In the genomic region with DNA sequence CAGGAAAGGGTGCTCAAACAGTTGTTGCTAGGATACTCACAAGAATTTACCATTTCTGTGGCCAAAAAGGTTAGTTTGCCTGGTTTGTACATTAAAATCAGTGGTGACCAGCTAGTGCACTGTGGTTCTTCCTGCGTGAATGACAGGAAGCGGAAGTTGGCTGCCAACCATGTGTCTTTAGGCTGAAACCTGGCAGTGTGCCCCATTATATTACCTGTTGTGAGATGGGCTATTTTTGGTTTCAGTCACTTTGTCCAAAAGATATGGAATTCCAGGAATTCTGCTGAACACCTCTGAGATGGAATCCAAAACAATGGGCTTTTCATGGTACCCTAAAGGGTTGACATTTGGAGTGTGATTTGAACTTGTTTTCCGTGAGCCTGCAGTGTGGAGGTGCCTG, we compare ENCODE assay signal across 31 cellular contexts. TPM values are rescaled to one million over a fixed set of nuclear protein-coding genes. Genes with fewer than 3 reads are reported as not detected.
DNase-seq lines count a peak whose midpoint lies in the region; ATAC-seq, FAIRE-seq and TF ChIP-seq lines count a peak whose summit lies in the region.
"Had no signal": no experiment of that assay in that cellular context is flagged by ENCODE, and none has a peak within 500 bp of the region (broad histone marks: within the 10 kb centered on the region; RNA-seq: fewer than 3 reads in every experiment).

No MANE protein-coding gene starts in this region.

- H3K4me3 ChIP-seq in mammary epithelial cell (replicated peaks in 1 of 3; ENCODE audit: insufficient read depth in 1 of 3, low read depth in 2 of 3, low read length in 3 of 3) = no peak overlapping the region
- no peak overlapping the region for H3K4me3 ChIP-seq in pancreas
- no peak overlapping the region for H3K4me3 ChIP-seq in right atrium auricular region
- H3K4me3 ChIP-seq: BLaER1, gastroesophageal sphincter, left lung, prostate gland, sigmoid colon, stomach had no signal

- H3K4me1 ChIP-seq in mammary epithelial cell (ENCODE audit: insufficient read depth, low read length) (peaks cover 4% of the 10 kb centered on the region), pancreas (peaks cover 53 to 65% (median 60%) of the 10 kb centered on the region in 3 donors), right atrium auricular region (no peaks in the 10 kb centered on the region)
- H3K4me1 ChIP-seq: gastroesophageal sphincter, left lung, prostate gland, sigmoid colon had no signal

- POLR2A ChIA-PET in activated CD8-positive, alpha-beta T cell treated with anti-CD3 and anti-CD28 coated beads for 36 hours (lab: Charles Lee) = no interaction called here

- CTCF ChIA-PET in mammary epithelial cell (lab: Charles Lee; ENCODE audit: low non-redundant PET) = no interaction called here
- CTCF ChIA-PET in activated CD8-positive, alpha-beta T cell treated with anti-CD3 and anti-CD28 coated beads for 36 hours (lab: Charles Lee) = no interaction called here

- no peak overlapping the region for H3K27ac ChIP-seq in mammary epithelial cell (ENCODE audit: insufficient read depth, low read depth, low read length)
- peak overlapping the region; percentile 25 to 65 (median 55) for H3K27ac ChIP-seq in pancreas
- H3K27ac ChIP-seq in right atrium auricular region = no peak overlapping the region
- H3K27ac ChIP-seq: BLaER1, gastroesophageal sphincter, left lung, neutrophil, prostate gland, sigmoid colon, stomach, VCaP had no signal

- in situ Hi-C loops in mammary epithelial cell (cut with MboI; ENCODE audit: low sequenced_read_pairs in 2 of 2) = no loop called here

- H3K9ac ChIP-seq in mammary epithelial cell (ENCODE audit: insufficient read depth, low read length) = no peak overlapping the region
- H3K9ac ChIP-seq: BLaER1 had no signal

- no TSS peak for BruUV-seq in mammary epithelial cell (replicated peaks; lab: Mats Ljungman, UMichigan)

- no peaks in the 10 kb centered on the region for H3K27me3 ChIP-seq in mammary epithelial cell (ENCODE audit: insufficient read depth, low read length)
- H3K27me3 ChIP-seq in pancreas = no peaks in the 10 kb centered on the region
- no peaks in the 10 kb centered on the region for H3K27me3 ChIP-seq in right atrium auricular region
- H3K27me3 ChIP-seq: BLaER1, neutrophil had no signal

- no peak for DNase-seq in GM12892 (ENCODE audit: insufficient read length)
- peak; percentile 15 for DNase-seq in M059J (ENCODE audit: low read depth)
- DNase-seq in mammary epithelial cell = peak; percentile 3
- peak in 3 of 6 donors; percentile 49 to 67 (median 60) for DNase-seq in pancreas
- DNase-seq in NCI-H345 (lab: John Stamatoyannopoulos, UW) = no peak
- no peak for DNase-seq in activated CD8-positive, alpha-beta T cell treated with anti-CD3 and anti-CD28 coated beads for 36 hours
- DNase-seq in right atrium auricular region (ENCODE audit: low spot score) = no peak
- DNase-seq: activated CD4-positive, alpha-beta T cell treated with anti-CD3 and anti-CD28 coated beads for 4 hours; activated CD8-positive, alpha-beta memory T cell treated with anti-CD3 and anti-CD28 coated beads for 24 hours; activated T-cell treated with anti-CD3 and anti-CD28 coated beads for 4 hours; amniotic stem cell; hypothalamus; left lung; naive B cell; NCI-H1105; NCI-H187; NCI-H526; SHP77; sigmoid colon; stimulated activated CD4-positive, alpha-beta T cell treated with anti-CD3 and anti-CD28 coated beads, Interleukin-4, amount 100 ng/mL, for 1 hour; stomach; T-helper 9 cell had no signal

- TF ChIP-seq CTCF in mammary epithelial cell (conservative IDR thresholded peaks at IDR 0.05 in 1 of 2, IDR thresholded peaks at IDR 0.05 in 1 of 2; ENCODE audit: extremely low read depth in 1 of 2, insufficient read depth in 1 of 2, low read depth in 1 of 2, low read length in 2 of 2) = no peak
- no peak for TF ChIP-seq CTCF in pancreas (IDR thresholded peaks at IDR 0.05)
- no peak for TF ChIP-seq CTCF in activated CD8-positive, alpha-beta T cell treated with anti-CD3 and anti-CD28 coated beads for 36 hours (IDR thresholded peaks at IDR 0.05)
- no peak for TF ChIP-seq CTCF in right atrium auricular region (IDR thresholded peaks at IDR 0.05)

- 26% methylated on average over 3 of the region's 3 CpGs for WGBS in mammary epithelial cell (ENCODE audit: low coverage, missing lambda C conversion rate)
- WGBS in pancreas, 2 donors = 20 to 26% methylated on average over 3 of the region's 3 CpGs

- no peaks in the 10 kb centered on the region for H4K20me1 ChIP-seq in mammary epithelial cell (ENCODE audit: insufficient read depth, low read length)
- H4K20me1 ChIP-seq: BLaER1 had no signal

- no peak overlapping the region for H3K4me2 ChIP-seq in mammary epithelial cell (ENCODE audit: insufficient read depth, low read depth, low read length)
- H3K4me2 ChIP-seq: BLaER1 had no signal

- intact Hi-C loops in mammary epithelial cell (cut with micrococcal nuclease) = no loop called here
- intact Hi-C loops in pancreas (cut with DNase I) = no loop called here
- intact Hi-C loops in activated CD8-positive, alpha-beta T cell treated with anti-CD3 and anti-CD28 coated beads for 36 hours (cut with micrococcal nuclease) = no loop called here

- no peak overlapping the region for H3K27ac Mint-ChIP-seq in activated CD8-positive, alpha-beta T cell treated with anti-CD3 and anti-CD28 coated beads for 36 hours
- H3K27ac Mint-ChIP-seq: activated naive CD4-positive, alpha-beta T cell treated with anti-CD3 and anti-CD28 coated beads, Interleukin-2, amount 50 U/mL, for 24 hours; activated T-helper 2 cell treated with anti-CD3 and anti-CD28 coated beads, Interferon-gamma antibody, Interleukin-2, Interleukin-4, amounts not matched to agents 10 μg/mL and 5 μg/mL and 100 μg/mL, durations not matched to agents 14 hours and 24 hours and 36 hours; naive B cell had no signal

- peaks cover 1% of the 10 kb centered on the region for H3K36me3 Mint-ChIP-seq in activated CD8-positive, alpha-beta T cell treated with anti-CD3 and anti-CD28 coated beads for 36 hours (ENCODE audit: low read depth)
- H3K36me3 Mint-ChIP-seq: activated naive CD4-positive, alpha-beta T cell treated with anti-CD3 and anti-CD28 coated beads, Interleukin-2, amount 50 U/mL, for 24 hours; naive B cell had no signal

- no peaks in the 10 kb centered on the region for H3K4me1 Mint-ChIP-seq in activated CD8-positive, alpha-beta T cell treated with anti-CD3 and anti-CD28 coated beads for 36 hours (ENCODE audit: low read depth)
- H3K4me1 Mint-ChIP-seq: activated naive CD4-positive, alpha-beta T cell treated with anti-CD3 and anti-CD28 coated beads, Interleukin-2, amount 50 U/mL, for 24 hours had no signal

- H3K79me2 ChIP-seq in mammary epithelial cell (ENCODE audit: insufficient read depth, low read length) = peaks cover 37% of the 10 kb centered on the region

- FAIRE-seq in GM12892 (lab: Jason Lieb, UNC) (peak; percentile 38), pancreas (lab: Jason Lieb, UNC) (no peak)
- FAIRE-seq: endothelial cell of umbilical vein, GM12891 had no signal

- peaks cover 2% of the 10 kb centered on the region for H3K9me3 Mint-ChIP-seq in activated CD8-positive, alpha-beta T cell treated with anti-CD3 and anti-CD28 coated beads for 36 hours
- H3K9me3 Mint-ChIP-seq: activated naive CD4-positive, alpha-beta T cell treated with anti-CD3 and anti-CD28 coated beads, Interleukin-2, amount 50 U/mL, for 24 hours; activated T-helper 2 cell treated with anti-CD3 and anti-CD28 coated beads, Interferon-gamma antibody, Interleukin-2, Interleukin-4, amounts not matched to agents 10 μg/mL and 5 μg/mL and 100 μg/mL, durations not matched to agents 14 hours and 24 hours and 36 hours had no signal

- H2AFZ ChIP-seq in mammary epithelial cell (ENCODE audit: low read depth, low read length) = peak overlapping the region; percentile 71

- H3K4me3 Mint-ChIP-seq in activated CD8-positive, alpha-beta T cell treated with anti-CD3 and anti-CD28 coated beads for 36 hours = no peak overlapping the region
- H3K4me3 Mint-ChIP-seq: activated naive CD4-positive, alpha-beta T cell treated with anti-CD3 and anti-CD28 coated beads, Interleukin-2, amount 50 U/mL, for 24 hours; naive B cell had no signal

- H3K9me3 ChIP-seq in mammary epithelial cell (replicated peaks; ENCODE audit: insufficient read depth, low read length) (no peaks in the 10 kb centered on the region), pancreas (no peaks in the 10 kb centered on the region), right atrium auricular region (no peaks in the 10 kb centered on the region)
- H3K9me3 ChIP-seq: gastroesophageal sphincter, left lung, neutrophil, prostate gland, sigmoid colon, stomach had no signal

- dilution Hi-C loops in mammary epithelial cell (cut with HindIII; ENCODE audit: low sequenced_read_pairs) = no loop called here

- H3K36me3 ChIP-seq in mammary epithelial cell (ENCODE audit: insufficient read depth, low read length) = no peaks in the 10 kb centered on the region
- no peaks in the 10 kb centered on the region for H3K36me3 ChIP-seq in pancreas
- H3K36me3 ChIP-seq in right atrium auricular region = no peaks in the 10 kb centered on the region
- H3K36me3 ChIP-seq: BLaER1, gastroesophageal sphincter, left lung, neutrophil, prostate gland, sigmoid colon, stomach had no signal

- no peak for TF ChIP-seq POLR2A in GM12892 (IDR thresholded peaks at IDR 0.05; ENCODE audit: low read depth, low read length)

- peak; percentile 9 to 58 (median 40) for ATAC-seq in pancreas
- no peak for ATAC-seq in activated CD8-positive, alpha-beta T cell treated with anti-CD3 and anti-CD28 coated beads for 36 hours
- ATAC-seq: gastroesophageal sphincter, left lung had no signal

- peaks cover 35% of the 10 kb centered on the region for H3K27me3 Mint-ChIP-seq in activated CD8-positive, alpha-beta T cell treated with anti-CD3 and anti-CD28 coated beads for 36 hours

RNA-seq across cellular contexts. Expression of gene MAP3K21, which starts 13.6 kb away (rescaled TPM):
- 0.04 TPM for polyA plus RNA-seq in GM12892 (2012; ENCODE audit: missing spikeins)
- total RNA-seq in M059J (2014; rRNA removed; shearing (Covaris generic)) = 3.6 and 7.9 TPM in 2 replicates
- 1 to 10 TPM; 6.3 to 8.5 TPM for total RNA-seq in mammary epithelial cell
- 6.8 TPM for polyA plus RNA-seq in mammary epithelial cell
- polyA minus RNA-seq in mammary epithelial cell = 11.5 TPM
- 10 to 100 TPM; 12.6 to 18.8 (median 15.3) TPM for total RNA-seq in pancreas
- polyA plus RNA-seq in pancreas = 10 to 100 TPM in 1 of 2 donors, 1 to 10 TPM in 1; 9.7 to 22.0 TPM
- 1 to 10 TPM; 2.7 to 3.2 TPM for total RNA-seq in activated CD8-positive, alpha-beta T cell treated with anti-CD3 and anti-CD28 coated beads for 36 hours
- total RNA-seq in right atrium auricular region = 1 to 10 TPM; 1.2 to 1.4 TPM

RNA-seq across cellular contexts. Expression of gene PCNX2, which starts 45.6 kb away (rescaled TPM):
- 4.3 TPM for polyA plus RNA-seq in GM12892 (2012; ENCODE audit: missing spikeins)
- total RNA-seq in M059J (2014; rRNA removed; shearing (Covaris generic)) = 14.4 and 14.9 TPM in 2 replicates
- 10 to 100 TPM; 41.1 to 67.5 TPM for total RNA-seq in mammary epithelial cell
- 16.5 TPM for polyA plus RNA-seq in mammary epithelial cell
- 94.3 TPM for polyA minus RNA-seq in mammary epithelial cell
- 10 to 100 TPM in 2 of 6 donors, 1 to 10 TPM in 4; 7.6 to 13.4 (median 8.7) TPM for total RNA-seq in pancreas
- polyA plus RNA-seq in pancreas = 10 to 100 TPM in 1 of 2 donors, 1 to 10 TPM in 1; 5.5 to 25.9 TPM
- 10 to 100 TPM; 14.4 to 14.9 TPM for total RNA-seq in activated CD8-positive, alpha-beta T cell treated with anti-CD3 and anti-CD28 coated beads for 36 hours
- total RNA-seq in right atrium auricular region = 1 to 10 TPM; 8.1 to 9.0 TPM

Comparison
In these comparisons a context has a peak if more than half of its experiments do, and no peak if none do; other contexts are left out.
1. DNase-seq: peak in M059J (single experiment) and mammary epithelial cell (single experiment); none in GM12892 (single experiment), NCI-H345 (single experiment), activated CD8-positive, alpha-beta T cell treated with anti-CD3 and anti-CD28 coated beads for 36 hours (single experiment) and right atrium auricular region (single experiment).
2. H3K27ac ChIP-seq: peak in pancreas (4 of 4); none in mammary epithelial cell (single experiment) and right atrium auricular region (0 of 2).